9 cellular contexts compared by ENCODE assay signal in the genomic region with DNA sequence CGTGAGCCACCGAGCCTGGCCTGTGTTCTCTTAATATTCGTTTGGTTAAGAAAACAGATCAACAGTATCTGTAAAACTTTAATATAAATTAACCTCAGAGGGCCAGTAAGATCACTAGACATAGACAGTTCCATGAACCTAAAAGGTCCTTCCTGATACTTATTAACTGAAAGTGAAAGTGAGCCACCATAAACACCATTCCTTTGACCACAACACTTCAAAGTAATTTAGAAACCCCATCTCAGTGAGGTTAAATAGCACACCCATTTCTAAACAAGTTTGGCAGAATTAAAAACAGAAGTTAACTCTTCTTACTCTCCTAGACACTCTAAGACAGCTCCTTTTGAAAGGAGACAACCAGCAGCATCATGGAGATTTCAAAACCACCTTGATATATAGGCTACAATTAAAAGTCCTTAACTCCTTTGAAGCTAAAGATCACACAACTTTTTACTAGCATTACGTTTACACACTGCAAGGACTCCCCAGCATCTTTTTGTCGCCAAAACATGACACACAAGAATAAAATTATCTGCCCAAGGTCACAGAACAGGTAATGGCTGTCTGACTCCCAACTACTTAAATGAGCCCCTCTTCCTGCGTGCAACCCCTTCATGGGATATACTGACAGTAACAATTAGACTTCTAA. TPM values are rescaled to one million over a fixed set of nuclear protein-coding genes. Genes with fewer than 3 reads are reported as not detected.
DNase-seq lines count a peak whose midpoint lies in the region; ATAC-seq and TF ChIP-seq lines count a peak whose summit lies in the region.
"Had no signal": no experiment of that assay in that cellular context is flagged by ENCODE, and none has a peak within 500 bp of the region (broad histone marks: within the 10 kb centered on the region; RNA-seq: fewer than 3 reads in every experiment).

No MANE protein-coding gene starts in this region.

- no peaks in the 10 kb centered on the region for H3K9me2 ChIP-seq in MM.1S (replicated peaks; ENCODE audit: insufficient read depth, low read length)

- peak in 1 of 2 donors; percentile 4 for ATAC-seq in naive B cell (ENCODE audit: low read depth in 2 of 2)

- peak overlapping the region; percentile 82 for H3K4me3 Mint-ChIP-seq in chondrocyte (ENCODE audit: unreplicated experiment)
- peak overlapping the region; percentile 79 to 94 (median 91) for H3K4me3 Mint-ChIP-seq in naive B cell

- H3K27me3 Mint-ChIP-seq in chondrocyte (ENCODE audit: low read depth) (no peaks in the 10 kb centered on the region), naive B cell (no peaks in the 10 kb centered on the region)

- H3K9me3 ChIP-seq in MM.1S (replicated peaks; ENCODE audit: insufficient read depth, low read length) = no peaks in the 10 kb centered on the region
- H3K9me3 ChIP-seq in SJCRH30 (replicated peaks) = no peaks in the 10 kb centered on the region

- no peaks in the 10 kb centered on the region for H3K9me3 Mint-ChIP-seq in chondrocyte (ENCODE audit: low read depth)
- H3K9me3 Mint-ChIP-seq in naive B cell = peaks cover 0 to 2% (median 0%) of the 10 kb centered on the region in 7 donors

- H3K4me1 Mint-ChIP-seq in chondrocyte (ENCODE audit: low read depth) (peaks cover 34% of the 10 kb centered on the region), naive B cell (peaks cover 42 to 64% (median 57%) of the 10 kb centered on the region in 3 donors)

- TF ChIP-seq CTCF in MM.1S (IDR thresholded peaks at IDR 0.05; ENCODE audit: low read length) (no peak), chondrocyte (IDR thresholded peaks at IDR 0.05) (no peak)

- peaks cover 54% of the 10 kb centered on the region for H3K79me2 ChIP-seq in MM.1S (ENCODE audit: low read length)

- peak overlapping the region; percentile 69 for H3K4me2 ChIP-seq in MM.1S (ENCODE audit: low read depth, low read length)

- peaks cover 14% of the 10 kb centered on the region for H3F3A ChIP-seq in MM.1S (ENCODE audit: insufficient read depth, low read length)

- H2AFZ ChIP-seq in MM.1S (ENCODE audit: low read length) = no peak overlapping the region

- H4K20me1 ChIP-seq in MM.1S (ENCODE audit: insufficient read depth, low read length) = no peaks in the 10 kb centered on the region

- H3K36me3 Mint-ChIP-seq in chondrocyte (ENCODE audit: low read depth) = no peaks in the 10 kb centered on the region
- no peaks in the 10 kb centered on the region for H3K36me3 Mint-ChIP-seq in naive B cell

- H3K9ac ChIP-seq in MM.1S (ENCODE audit: low read length) = no peak overlapping the region

- H3K27ac ChIP-seq in MM.1S (ENCODE audit: low read length) (no peak overlapping the region), SJCRH30 (no peak overlapping the region)
- H3K27ac ChIP-seq: 22Rv1 had no signal

- DNase-seq in DMS53 (lab: John Stamatoyannopoulos, UW) = peak; percentile 30
- no peak for DNase-seq in DMS53 treated with DMSO at 0.1 percent for 48 hours (lab: John Stamatoyannopoulos, UW; ENCODE audit: unreplicated experiment)
- DNase-seq in MM.1S = peak; percentile 80
- DNase-seq in chondrocyte (ENCODE audit: low spot score) = no peak
- peak; percentile 24 for DNase-seq in naive B cell
- no peak for DNase-seq in NCI-H2196 (lab: John Stamatoyannopoulos, UW; ENCODE audit: unreplicated experiment)
- no peak for DNase-seq in SJCRH30
- no peak for DNase-seq in activated effector memory CD4-positive, alpha-beta T cell treated with anti-CD3 and anti-CD28 coated beads, Interleukin-2, amount 50 U/mL, for 16 hours

- H3K4me1 ChIP-seq in MM.1S (ENCODE audit: low read length) (peaks cover 16% of the 10 kb centered on the region; the same call in 1 of the 2 replicates), SJCRH30 (peaks cover 9% of the 10 kb centered on the region; the same call in 1 of the 2 replicates)

- H3K36me3 ChIP-seq in MM.1S (replicated peaks; ENCODE audit: insufficient read depth, low read length) (no peaks in the 10 kb centered on the region), SJCRH30 (no peaks in the 10 kb centered on the region)

- H3K4me3 ChIP-seq in MM.1S (ENCODE audit: low read length) (peak overlapping the region; percentile 81), SJCRH30 (no peak overlapping the region)

- H3K27ac Mint-ChIP-seq in chondrocyte (ENCODE audit: unreplicated experiment) (no peak overlapping the region), naive B cell (peak overlapping the region; percentile 9 to 92 (median 63))

- H3K27me3 ChIP-seq in MM.1S (replicated peaks; ENCODE audit: insufficient read depth, low read length) = no peaks in the 10 kb centered on the region
- no peaks in the 10 kb centered on the region for H3K27me3 ChIP-seq in SJCRH30

RNA-seq across cellular contexts. Expression of gene RNF19B, which starts 2.2 kb away (rescaled TPM):
- 15.5 to 17.6 TPM (median 17.4 TPM) in 3 replicates for total RNA-seq in chondrocyte
- 1 to 10 TPM; 1.0 to 2.8 (median 1.9) TPM for polyA plus RNA-seq in naive B cell (ENCODE audit: low read depth in 6 of 6)
- 10.5 and 10.9 TPM in 2 replicates for total RNA-seq in SJCRH30 (2014; rRNA removed; shearing (Covaris generic))

Comparison
In these comparisons a context has a peak if more than half of its experiments do, and no peak if none do; other contexts are left out.
1. DNase-seq: peak in DMS53 (single experiment), MM.1S (single experiment) and naive B cell (single experiment); none in DMS53 treated with DMSO at 0.1 percent for 48 hours (single experiment), chondrocyte (single experiment), NCI-H2196 (single experiment), SJCRH30 (0 of 2) and activated effector memory CD4-positive, alpha-beta T cell treated with anti-CD3 and anti-CD28 coated beads, Interleukin-2, amount 50 U/mL, for 16 hours (single experiment).